ENCODE assay signal across 10 cellular contexts in the genomic region with DNA sequence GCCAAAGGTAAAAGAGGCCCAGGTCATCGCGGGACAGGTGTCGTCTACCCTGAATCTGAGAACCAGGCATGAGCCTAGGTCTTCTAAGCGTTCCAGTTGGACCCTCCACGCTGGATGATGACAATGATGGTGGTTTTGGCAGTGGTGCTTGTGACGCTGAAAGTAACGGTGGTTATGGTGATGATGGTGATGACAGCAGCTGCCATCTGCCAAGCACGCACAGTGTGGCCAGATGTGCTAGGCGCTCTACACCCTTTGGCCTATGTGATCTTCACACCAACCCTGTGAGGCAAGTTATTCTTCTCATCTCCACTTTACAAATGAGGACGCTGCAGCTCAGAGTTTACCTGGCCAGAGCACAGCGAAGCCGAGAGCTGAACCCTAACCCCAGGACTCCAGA.
DNase-seq lines count a peak whose midpoint lies in the region; ATAC-seq and TF ChIP-seq lines count a peak whose summit lies in the region.
"Had no signal": no experiment of that assay in that cellular context is flagged by ENCODE, and none has a peak within 500 bp of the region (broad histone marks: within the 10 kb centered on the region; RNA-seq: fewer than 3 reads in every experiment).

No MANE protein-coding gene starts in this region.

- no peak overlapping the region for H3K4me3 Mint-ChIP-seq in activated naive CD4-positive, alpha-beta T cell treated with anti-CD3 and anti-CD28 coated beads, Interleukin-2, amount 10 ng/mL, durations not matched to agents 7 days and 5 days
- H3K4me3 Mint-ChIP-seq in activated naive CD4-positive, alpha-beta T cell treated with anti-CD3 and anti-CD28 coated beads for 36 hours = no peak overlapping the region
- H3K4me3 Mint-ChIP-seq in activated T-helper 2 cell treated with anti-CD3 and anti-CD28 coated beads, Interferon-gamma antibody, Interleukin-2, Interleukin-4, amounts not matched to agents 10 μg/mL and 5 μg/mL and 100 μg/mL, durations not matched to agents 14 hours and 24 hours and 36 hours (ENCODE audit: low read depth) = no peak overlapping the region
- no peak overlapping the region for H3K4me3 Mint-ChIP-seq in mesothelial cell of epicardium

- H3K36me3 ChIP-seq in thyroid gland = no peaks in the 10 kb centered on the region

- peak overlapping the region; percentile 22 for H3K27ac Mint-ChIP-seq in activated naive CD4-positive, alpha-beta T cell treated with anti-CD3 and anti-CD28 coated beads, Interleukin-2, amount 10 ng/mL, durations not matched to agents 7 days and 5 days
- no peak overlapping the region for H3K27ac Mint-ChIP-seq in activated naive CD4-positive, alpha-beta T cell treated with anti-CD3 and anti-CD28 coated beads for 36 hours
- peak overlapping the region; percentile 64 for H3K27ac Mint-ChIP-seq in activated T-helper 2 cell treated with anti-CD3 and anti-CD28 coated beads, Interferon-gamma antibody, Interleukin-2, Interleukin-4, amounts not matched to agents 10 μg/mL and 5 μg/mL and 100 μg/mL, durations not matched to agents 14 hours and 24 hours and 36 hours
- peak overlapping the region; percentile 44 for H3K27ac Mint-ChIP-seq in mesothelial cell of epicardium

- DNase-seq in activated naive CD4-positive, alpha-beta T cell treated with anti-CD3 and anti-CD28 coated beads, Interleukin-2, amount 10 ng/mL, durations not matched to agents 7 days and 5 days = no peak
- DNase-seq in activated naive CD4-positive, alpha-beta T cell treated with anti-CD3 and anti-CD28 coated beads for 36 hours = no peak
- DNase-seq in activated T-helper 2 cell treated with anti-CD3 and anti-CD28 coated beads, Interferon-gamma antibody, Interleukin-2, Interleukin-4, amounts not matched to agents 10 μg/mL and 5 μg/mL and 100 μg/mL, durations not matched to agents 14 hours and 24 hours and 36 hours (ENCODE audit: low spot score) = no peak
- DNase-seq in mesothelial cell of epicardium (ENCODE audit: low spot score in 2 of 2, unreplicated experiment in 2 of 2) (no peak), thyroid gland (no peak), kidney tubule cell (ENCODE audit: low spot score) (no peak), NCI-H1048 (lab: John Stamatoyannopoulos, UW) (no peak)
- DNase-seq: NCI-H1694 treated with DMSO at 0.1 percent for 48 hours had no signal

- peaks cover 87% of the 10 kb centered on the region for H3K4me1 Mint-ChIP-seq in activated naive CD4-positive, alpha-beta T cell treated with anti-CD3 and anti-CD28 coated beads, Interleukin-2, amount 10 ng/mL, durations not matched to agents 7 days and 5 days
- peaks cover 76% of the 10 kb centered on the region for H3K4me1 Mint-ChIP-seq in activated naive CD4-positive, alpha-beta T cell treated with anti-CD3 and anti-CD28 coated beads for 36 hours (ENCODE audit: low read depth)
- H3K4me1 Mint-ChIP-seq in activated T-helper 2 cell treated with anti-CD3 and anti-CD28 coated beads, Interferon-gamma antibody, Interleukin-2, Interleukin-4, amounts not matched to agents 10 μg/mL and 5 μg/mL and 100 μg/mL, durations not matched to agents 14 hours and 24 hours and 36 hours (ENCODE audit: low read depth) = peaks cover 57% of the 10 kb centered on the region
- H3K4me1 Mint-ChIP-seq in mesothelial cell of epicardium = peaks cover 39% of the 10 kb centered on the region

- TF ChIP-seq CTCF in mesothelial cell of epicardium (IDR thresholded peaks at IDR 0.05; ENCODE audit: unreplicated experiment) (no peak), thyroid gland (IDR thresholded peaks at IDR 0.05) (no peak)

- H3K9me3 Mint-ChIP-seq in activated naive CD4-positive, alpha-beta T cell treated with anti-CD3 and anti-CD28 coated beads, Interleukin-2, amount 10 ng/mL, durations not matched to agents 7 days and 5 days = no peaks in the 10 kb centered on the region
- H3K9me3 Mint-ChIP-seq in activated naive CD4-positive, alpha-beta T cell treated with anti-CD3 and anti-CD28 coated beads for 36 hours = no peaks in the 10 kb centered on the region
- H3K9me3 Mint-ChIP-seq in activated T-helper 2 cell treated with anti-CD3 and anti-CD28 coated beads, Interferon-gamma antibody, Interleukin-2, Interleukin-4, amounts not matched to agents 10 μg/mL and 5 μg/mL and 100 μg/mL, durations not matched to agents 14 hours and 24 hours and 36 hours = no peaks in the 10 kb centered on the region
- H3K9me3 Mint-ChIP-seq in mesothelial cell of epicardium = no peaks in the 10 kb centered on the region

- CTCF ChIA-PET in activated naive CD4-positive, alpha-beta T cell treated with anti-CD3 and anti-CD28 coated beads, Interleukin-2, amount 10 ng/mL, durations not matched to agents 7 days and 5 days (lab: Charles Lee) = interaction anchor here (1.6 to 3.8 kb wide), 3 partner anchors 24 to 91 kb away, joined by 6 to 31 read pairs (median 14); no protein-coding TSS in a partner anchor
- CTCF ChIA-PET in activated naive CD4-positive, alpha-beta T cell treated with anti-CD3 and anti-CD28 coated beads for 36 hours (lab: Charles Lee) = interaction anchor here (3.2 to 4.1 kb wide), 2 partner anchors 39 to 68 kb away, joined by 8 to 14 read pairs; no protein-coding TSS in a partner anchor

- H3K27me3 Mint-ChIP-seq in activated naive CD4-positive, alpha-beta T cell treated with anti-CD3 and anti-CD28 coated beads, Interleukin-2, amount 10 ng/mL, durations not matched to agents 7 days and 5 days = no peaks in the 10 kb centered on the region
- H3K27me3 Mint-ChIP-seq in activated naive CD4-positive, alpha-beta T cell treated with anti-CD3 and anti-CD28 coated beads for 36 hours (ENCODE audit: low read depth) = no peaks in the 10 kb centered on the region
- no peaks in the 10 kb centered on the region for H3K27me3 Mint-ChIP-seq in activated T-helper 2 cell treated with anti-CD3 and anti-CD28 coated beads, Interferon-gamma antibody, Interleukin-2, Interleukin-4, amounts not matched to agents 10 μg/mL and 5 μg/mL and 100 μg/mL, durations not matched to agents 14 hours and 24 hours and 36 hours (ENCODE audit: low read depth)
- H3K27me3 Mint-ChIP-seq in mesothelial cell of epicardium (ENCODE audit: low read depth) = no peaks in the 10 kb centered on the region

- intact Hi-C loops in activated naive CD4-positive, alpha-beta T cell treated with anti-CD3 and anti-CD28 coated beads for 36 hours (cut with micrococcal nuclease) = no loop called here
- intact Hi-C loops in activated T-helper 2 cell treated with anti-CD3 and anti-CD28 coated beads, Interferon-gamma antibody, Interleukin-2, Interleukin-4, amounts not matched to agents 10 μg/mL and 5 μg/mL and 100 μg/mL, durations not matched to agents 14 hours and 24 hours and 36 hours (cut with micrococcal nuclease) = no loop called here
- intact Hi-C loops in thyroid gland (cut with DNase I) = no loop called here

- WGBS in thyroid gland, 2 donors = 97% methylated on average over 11 to 12 of the region's 12 CpGs

- peaks cover 78 to 94% of the 10 kb centered on the region in 2 donors for H3K4me1 ChIP-seq in thyroid gland

- no peaks in the 10 kb centered on the region for H3K27me3 ChIP-seq in thyroid gland

- H3K4me3 ChIP-seq in thyroid gland (replicated peaks in 1 of 3) = no peak overlapping the region

- peak overlapping the region; percentile 40 to 92 (median 76) for H3K27ac ChIP-seq in thyroid gland

- H3K9me3 ChIP-seq in thyroid gland = no peaks in the 10 kb centered on the region

- no peak for ATAC-seq in HG02642 (IDR thresholded peaks at IDR 0.05; ENCODE audit: poor library complexity, unreplicated experiment)
- ATAC-seq: sciatic nerve had no signal

- peaks cover 23% of the 10 kb centered on the region for H3K36me3 Mint-ChIP-seq in activated naive CD4-positive, alpha-beta T cell treated with anti-CD3 and anti-CD28 coated beads, Interleukin-2, amount 10 ng/mL, durations not matched to agents 7 days and 5 days
- H3K36me3 Mint-ChIP-seq in activated naive CD4-positive, alpha-beta T cell treated with anti-CD3 and anti-CD28 coated beads for 36 hours (ENCODE audit: low read depth) = no peaks in the 10 kb centered on the region
- peaks cover 18% of the 10 kb centered on the region for H3K36me3 Mint-ChIP-seq in activated T-helper 2 cell treated with anti-CD3 and anti-CD28 coated beads, Interferon-gamma antibody, Interleukin-2, Interleukin-4, amounts not matched to agents 10 μg/mL and 5 μg/mL and 100 μg/mL, durations not matched to agents 14 hours and 24 hours and 36 hours (ENCODE audit: low read depth)
- no peaks in the 10 kb centered on the region for H3K36me3 Mint-ChIP-seq in mesothelial cell of epicardium

- no peak for TF ChIP-seq POLR2A in thyroid gland (IDR thresholded peaks at IDR 0.05)
